18 cellular contexts compared by ENCODE assay signal in the genomic region with DNA sequence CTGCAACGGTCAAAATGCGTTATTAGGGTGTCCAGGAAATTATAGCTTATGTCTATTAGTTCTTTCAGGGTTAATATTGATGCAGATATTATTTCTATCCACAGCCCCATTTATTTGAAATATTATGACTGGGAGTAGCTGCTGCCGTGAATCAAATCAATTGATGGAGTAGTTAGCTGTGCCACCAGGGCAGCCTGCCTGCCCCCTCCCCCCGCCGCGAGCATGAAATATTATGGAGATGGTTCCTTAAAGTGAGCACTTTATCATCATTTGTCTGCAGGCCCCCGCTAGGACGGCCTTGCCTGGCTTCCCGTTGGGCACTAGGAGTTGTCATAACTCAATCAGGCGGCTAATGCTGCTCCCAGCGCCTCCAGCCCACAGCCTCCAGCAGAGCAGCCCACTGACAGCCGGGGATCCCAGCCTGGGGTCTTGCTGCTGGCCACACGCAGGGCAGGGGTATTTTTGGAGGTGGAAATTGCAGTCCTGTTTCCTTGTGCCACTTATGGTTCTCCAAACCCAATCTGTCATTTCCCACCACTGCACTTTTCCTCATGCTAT.
A peak's percentile ranks its signal among the peaks of the same experiment; 100 is the strongest.
DNase-seq lines count a peak whose midpoint lies in the region; ATAC-seq and TF ChIP-seq lines count a peak whose summit lies in the region.
"Had no signal": no experiment of that assay in that cellular context is flagged by ENCODE, and none has a peak within 500 bp of the region (broad histone marks: within the 10 kb centered on the region; RNA-seq: fewer than 3 reads in every experiment).

No MANE protein-coding gene starts in this region.

- no peak overlapping the region for H3K27ac ChIP-seq in HEK293 (ENCODE audit: extremely low read depth, low read depth, low read length)
- H3K27ac ChIP-seq in hepatocyte: no peak overlapping the region
- H3K27ac ChIP-seq: 22Rv1, A549, C4-2B had no signal

- TF ChIP-seq CTCF in HEK293 (tag by site-specific recombination; IDR thresholded peaks at IDR 0.05) (no peak), nephron progenitor cell (IDR thresholded peaks at IDR 0.05) (no peak), hepatocyte (IDR thresholded peaks at IDR 0.05; ENCODE audit: poor library complexity) (no peak)

- ATAC-seq in HG03175 (IDR thresholded peaks at IDR 0.05; ENCODE audit: unreplicated experiment): no peak
- ATAC-seq: A549, HCT116 had no signal

- H3K4me1 ChIP-seq in HEK293 (ENCODE audit: control insufficient read depth, insufficient read depth, low read length): no peaks in the 10 kb centered on the region
- no peaks in the 10 kb centered on the region for H3K4me1 ChIP-seq in hepatocyte (ENCODE audit: insufficient read depth)
- H3K4me1 ChIP-seq: A549, Caco-2 had no signal

- H3K4me3 Mint-ChIP-seq in nephron progenitor cell: no peak overlapping the region
- H3K4me3 Mint-ChIP-seq: CD4-positive, alpha-beta T cell had no signal

- H3K4me3 ChIP-seq in HEK293 (ENCODE audit: low read depth, low read length): no peak overlapping the region
- H3K4me3 ChIP-seq in hepatocyte: no peak overlapping the region
- H3K4me3 ChIP-seq: A549 had no signal

- H2AFZ ChIP-seq in hepatocyte: no peak overlapping the region

- H4K20me1 ChIP-seq in hepatocyte (ENCODE audit: insufficient read depth, poor library complexity, severe bottlenecking): no peaks in the 10 kb centered on the region

- no peaks in the 10 kb centered on the region for H3K79me2 ChIP-seq in hepatocyte

- no peaks in the 10 kb centered on the region for H3K36me3 Mint-ChIP-seq in nephron progenitor cell (ENCODE audit: low read depth)

- peaks cover 6% of the 10 kb centered on the region for H3K9me3 Mint-ChIP-seq in nephron progenitor cell
- H3K9me3 Mint-ChIP-seq: CD4-positive, alpha-beta T cell had no signal

- H3K27me3 Mint-ChIP-seq in nephron progenitor cell (ENCODE audit: low read depth, poor library complexity): peaks cover 22% of the 10 kb centered on the region

- DNase-seq in NCI-H2227 treated with DMSO at 0.1 percent for 48 hours (lab: John Stamatoyannopoulos, UW): peak; percentile 53
- DNase-seq in nephron progenitor cell: peak; percentile 17
- peak; percentile 50 for DNase-seq in retina
- no peak for DNase-seq in GM19240 (ENCODE audit: insufficient read length, low spot score)
- no peak for DNase-seq in hepatocyte (ENCODE audit: low spot score)
- DNase-seq: AML-193; Caco-2; CD4-positive, alpha-beta T cell; GOT3; H7; IMR-90; KBM-7 had no signal

- WGBS in hepatocyte (ENCODE audit: low lambda C conversion rate, missing lambda C conversion rate): 89% methylated on average over 13 of the region's 13 CpGs

- POLR2A ChIA-PET in HEK293 (lab: Yijun Ruan, JAX): no interaction called here

- no peaks in the 10 kb centered on the region for H3K9me3 ChIP-seq in HEK293 (ENCODE audit: control insufficient read depth, insufficient read depth, low read depth, low read length)
- no peaks in the 10 kb centered on the region for H3K9me3 ChIP-seq in hepatocyte (ENCODE audit: low read depth)
- H3K9me3 ChIP-seq: A549, Caco-2 had no signal

- H3K27me3 ChIP-seq in hepatocyte: no peaks in the 10 kb centered on the region

- no peaks in the 10 kb centered on the region for H3K9me2 ChIP-seq in hepatocyte (replicated peaks; ENCODE audit: insufficient read depth)

- peaks cover 13% of the 10 kb centered on the region for H3K4me1 Mint-ChIP-seq in nephron progenitor cell

- CTCF ChIA-PET in HEK293 (lab: Yijun Ruan, JAX): interaction anchor here (0.7 kb wide), 2 partner anchors 20 to 171 kb away, joined by 3 read pairs; no protein-coding TSS in a partner anchor

- H3K27ac Mint-ChIP-seq in nephron progenitor cell: no peak overlapping the region
- H3K27ac Mint-ChIP-seq: CD4-positive, alpha-beta T cell had no signal

- H3K36me3 ChIP-seq in HEK293 (ENCODE audit: control insufficient read depth in 2 of 2, insufficient read depth in 1 of 2, low read length in 2 of 2) (no peaks in the 10 kb centered on the region), hepatocyte (replicated peaks; ENCODE audit: insufficient read depth, low read depth) (no peaks in the 10 kb centered on the region)

- H3K4me2 ChIP-seq in hepatocyte: no peak overlapping the region
- H3K4me2 ChIP-seq: A549 had no signal

TF ChIP-seq in HEK293, 187 proteins besides CTCF, POLR2A, EP300 and RAD21:
- TF ChIP-seq, protein P1, sequence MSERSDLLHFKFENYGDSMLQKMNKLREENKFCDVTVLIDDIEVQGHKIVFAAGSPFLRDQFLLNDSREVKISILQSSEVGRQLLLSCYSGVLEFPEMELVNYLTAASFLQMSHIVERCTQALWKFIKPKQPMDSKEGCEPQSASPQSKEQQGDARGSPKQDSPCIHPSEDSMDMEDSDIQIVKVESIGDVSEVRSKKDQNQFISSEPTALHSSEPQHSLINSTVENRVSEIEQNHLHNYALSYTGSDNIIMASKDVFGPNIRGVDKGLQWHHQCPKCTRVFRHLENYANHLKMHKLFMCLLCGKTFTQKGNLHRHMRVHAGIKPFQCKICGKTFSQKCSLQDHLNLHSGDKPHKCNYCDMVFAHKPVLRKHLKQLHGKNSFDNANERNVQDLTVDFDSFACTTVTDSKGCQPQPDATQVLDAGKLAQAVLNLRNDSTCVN (tag by site-specific recombination; optimal IDR thresholded peaks at IDR 0.05): no peak
- TF ChIP-seq GLIS1 (tag by site-specific recombination; IDR thresholded peaks at IDR 0.05): 0 out of 2 replicates have a peak, but pooled peaks have one; percentile 20
- TF ChIP-seq ZIC2 (tag by site-specific recombination; IDR thresholded peaks at IDR 0.05): peak; percentile 91

Comparison
In these comparisons a context has a peak if more than half of its experiments do, and no peak if none do; other contexts are left out.
1. DNase-seq: peak in NCI-H2227 treated with DMSO at 0.1 percent for 48 hours (single experiment), nephron progenitor cell (single experiment) and retina (single experiment); none in GM19240 (single experiment) and hepatocyte (single experiment).